Comparison of ENCODE assay signal across 24 cellular contexts in genomic region chr9:76150016-76150415, GRCh38.
"Had no signal": no experiment of that assay in that cellular context is flagged by ENCODE, and none has a peak within 500 bp of the region (broad histone marks: within the 10 kb centered on the region; RNA-seq: fewer than 3 reads in every experiment).

No MANE protein-coding gene starts in this region.

- H3K27me3 ChIP-seq: body of pancreas, testis had no signal

- ATAC-seq: activated CD4-positive, CD25-positive, alpha-beta regulatory T cell treated with anti-CD3 and anti-CD28 coated beads, Interleukin-2, amount 50 U/mL, for 24 hours; body of pancreas; sciatic nerve; stimulated activated naive B cell treated with anti-CD40 and anti-IgM and Interleukin-4, amounts not matched to agents 10 μg/mL and 1 μg/mL and 100 μg/mL, for 72 hours had no signal

- H3K27ac ChIP-seq: body of pancreas, testis had no signal

- H3K4me3 ChIP-seq: body of pancreas, smooth muscle cell, testis had no signal

- DNase-seq: activated CD4-positive, alpha-beta T cell treated with anti-CD3 and anti-CD28 coated beads, Interleukin-2, amount 50 U/mL, for 1 hour; activated CD8-positive, alpha-beta memory T cell treated with anti-CD3 and anti-CD28 coated beads for 24 hours; activated CD8-positive, alpha-beta memory T cell treated with anti-CD3 and anti-CD28 coated beads, Interleukin-2, amount 50 U/mL, for 4 hours; activated effector memory CD4-positive, alpha-beta T cell treated with Interleukin-2 at 50 U/mL for 16 hours; activated naive CD4-positive, alpha-beta T cell treated with anti-CD3 and anti-CD28 coated beads for 36 hours; activated T-cell treated with anti-CD3 and anti-CD28 coated beads, Interleukin-2, amount 50 U/mL, for 24 hours; anterior cingulate cortex; body of pancreas; caudate nucleus; effector CD4-positive, alpha-beta T cell; foreskin fibroblast; naive B cell; occipital lobe; SK-N-SH; stimulated activated CD4-positive, alpha-beta T cell treated with anti-CD3 and anti-CD28 coated beads, Interleukin-15, amount 100 ng/mL, for 24 hours; stimulated activated CD8-positive, alpha-beta memory T cell treated with anti-CD3 and anti-CD28 coated beads, Interleukin-4, amount 100 ng/mL, for 48 hours; stimulated activated naive B cell treated with anti-CD40 and anti-IgM and Interleukin-4, amounts not matched to agents 10 μg/mL and 1 μg/mL and 100 μg/mL, for 72 hours; testis had no signal

- H3K27ac Mint-ChIP-seq: activated naive CD4-positive, alpha-beta T cell treated with anti-CD3 and anti-CD28 coated beads for 36 hours; activated T-cell treated with anti-CD3 and anti-CD28 coated beads, Interleukin-2, amount 50 U/mL, for 24 hours; dendritic cell treated with granulocyte-macrophage colony-stimulating factor and Interleukin-4, amounts not matched to agents 40 ng/mL and 50 ng/mL, for 4 days; naive B cell; stimulated activated naive B cell treated with anti-CD40 and anti-IgM and Interleukin-4, amounts not matched to agents 10 μg/mL and 1 μg/mL and 100 μg/mL, for 72 hours; type B pancreatic cell had no signal

- H3K4me1 ChIP-seq: body of pancreas had no signal

- H3K4me3 Mint-ChIP-seq: activated naive CD4-positive, alpha-beta T cell treated with anti-CD3 and anti-CD28 coated beads for 36 hours; activated T-cell treated with anti-CD3 and anti-CD28 coated beads, Interleukin-2, amount 50 U/mL, for 24 hours; dendritic cell treated with granulocyte-macrophage colony-stimulating factor and Interleukin-4, amounts not matched to agents 40 ng/mL and 50 ng/mL, for 4 days; naive B cell; neural crest cell; stimulated activated naive B cell treated with anti-CD40 and anti-IgM and Interleukin-4, amounts not matched to agents 10 μg/mL and 1 μg/mL and 100 μg/mL, for 72 hours; type B pancreatic cell had no signal

- H3K27me3 Mint-ChIP-seq: activated T-cell treated with anti-CD3 and anti-CD28 coated beads, Interleukin-2, amount 50 U/mL, for 24 hours; dendritic cell treated with granulocyte-macrophage colony-stimulating factor and Interleukin-4, amounts not matched to agents 40 ng/mL and 50 ng/mL, for 4 days had no signal

- H3K36me3 Mint-ChIP-seq: naive B cell; stimulated activated naive B cell treated with anti-CD40 and anti-IgM and Interleukin-4, amounts not matched to agents 10 μg/mL and 1 μg/mL and 100 μg/mL, for 72 hours had no signal

- H3K9me3 Mint-ChIP-seq: activated naive CD4-positive, alpha-beta T cell treated with anti-CD3 and anti-CD28 coated beads for 36 hours; activated T-cell treated with anti-CD3 and anti-CD28 coated beads, Interleukin-2, amount 50 U/mL, for 24 hours; dendritic cell treated with granulocyte-macrophage colony-stimulating factor and Interleukin-4, amounts not matched to agents 40 ng/mL and 50 ng/mL, for 4 days; neural crest cell; stimulated activated naive B cell treated with anti-CD40 and anti-IgM and Interleukin-4, amounts not matched to agents 10 μg/mL and 1 μg/mL and 100 μg/mL, for 72 hours; type B pancreatic cell had no signal

- H3K9ac ChIP-seq: SK-N-SH had no signal

- H3K9me3 ChIP-seq: body of pancreas, SK-N-SH, testis had no signal

- H3K4me2 ChIP-seq: SK-N-SH, smooth muscle cell had no signal
